In the genomic region with DNA sequence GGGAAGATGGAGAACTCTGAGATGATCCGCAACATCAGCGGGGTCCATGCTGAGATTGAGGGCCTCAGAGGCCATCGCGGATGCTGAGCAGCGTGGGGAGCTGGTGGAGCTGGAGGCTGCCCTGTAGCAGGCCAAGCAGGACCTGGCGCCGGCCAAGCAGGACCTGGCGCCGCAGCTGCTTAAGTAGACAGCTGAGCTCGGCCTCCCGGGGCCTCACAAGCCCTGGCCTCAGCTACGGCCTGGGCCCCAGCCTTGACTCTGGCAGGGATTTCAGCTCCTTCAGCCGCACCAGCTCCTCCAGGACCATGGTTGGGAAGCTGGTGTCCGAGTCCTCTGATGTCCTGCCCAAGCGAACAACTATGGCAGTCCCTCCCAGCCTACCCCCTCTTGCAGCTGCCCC, we compare ENCODE assay signal across 33 cellular contexts. TPM values are rescaled to one million over a fixed set of nuclear protein-coding genes. Genes with fewer than 3 reads are reported as not detected.
DNase-seq lines count a peak whose midpoint lies in the region; ATAC-seq, FAIRE-seq and TF ChIP-seq lines count a peak whose summit lies in the region.
"Had no signal": no experiment of that assay in that cellular context is flagged by ENCODE, and none has a peak within 500 bp of the region (broad histone marks: within the 10 kb centered on the region; RNA-seq: fewer than 3 reads in every experiment).

No MANE protein-coding gene starts in this region.

- peaks cover 0 to 2% (median 0%) of the 10 kb centered on the region in 3 experiments; a peak in 1 of 7 replicates for H3K36me3 Mint-ChIP-seq in H9 (ENCODE audit: insufficient read depth in 1 of 3, low read depth in 3 of 3)
- H3K36me3 Mint-ChIP-seq: CD4-positive, alpha-beta memory T cell; CD4-positive, CD25-positive, alpha-beta regulatory T cell; CD8-positive, alpha-beta memory T cell had no signal

- H2AK5ac ChIP-seq in H9 (ENCODE audit: insufficient read length, low read length): no peak overlapping the region
- H2AK5ac ChIP-seq in H1 (ENCODE audit: low read depth, low read length): no peak overlapping the region
- H2AK5ac ChIP-seq in neuronal stem cell (ENCODE audit: low read depth, low read length): peak overlapping the region; percentile 31

- TF ChIP-seq POLR2A in H1 (IDR thresholded peaks at IDR 0.05; ENCODE audit: control extremely low read depth in 1 of 2, low read depth in 2 of 2, low read length in 2 of 2): no peak

- H3K4me3 Mint-ChIP-seq in H9: no peak overlapping the region
- H3K4me3 Mint-ChIP-seq: CD14-positive monocyte; CD4-positive, alpha-beta memory T cell; CD4-positive, CD25-positive, alpha-beta regulatory T cell; CD8-positive, alpha-beta memory T cell had no signal

- H3K27ac ChIP-seq in H9 (ENCODE audit: insufficient read length, low read depth, low read length): no peak overlapping the region
- no peak overlapping the region for H3K27ac ChIP-seq in Panc1 (ENCODE audit: low read length)
- no peak overlapping the region for H3K27ac ChIP-seq in H1 (ENCODE audit: low read depth, low read length)
- no peak overlapping the region for H3K27ac ChIP-seq in neuronal stem cell (replicated peaks; ENCODE audit: low read length)
- H3K27ac ChIP-seq: BLaER1 had no signal

- no peak overlapping the region for H3K9ac ChIP-seq in H9 (ENCODE audit: extremely low read depth, insufficient read length, low read length)
- H3K9ac ChIP-seq in H1 (replicated peaks in 1 of 4; ENCODE audit: extremely low read depth in 1 of 4, low read depth in 3 of 4, low read length in 3 of 4): no peak overlapping the region
- no peak overlapping the region for H3K9ac ChIP-seq in neuronal stem cell (ENCODE audit: low read depth, low read length, poor library complexity)
- H3K9ac ChIP-seq: BLaER1 had no signal

- POLR2A ChIA-PET in Panc1 (lab: Charles Lee): interaction anchor here (0.6 kb wide), 1 partner anchor 214 kb away, joined by 5 read pairs; no protein-coding TSS in a partner anchor
- POLR2A ChIA-PET in H1 (lab: Charles Lee; ENCODE audit: partially characterized antibody): interaction anchor here (1.6 to 5.0 kb wide), 3 partner anchors 8 to 132 kb away, joined by 3 to 25 read pairs (median 10); partner anchors contain the start of genes MUS81 and RNASEH2C

- H3K79me1 ChIP-seq in H9 (ENCODE audit: insufficient read depth, low read depth, low read length, poor library complexity, severe bottlenecking) (no peaks in the 10 kb centered on the region), H1 (ENCODE audit: low read depth, low read length) (no peaks in the 10 kb centered on the region), neuronal stem cell (ENCODE audit: low read depth, low read length) (no peaks in the 10 kb centered on the region)

- no CpG with 5 or more reads among the region's 15 CpGs for WGBS in H9 (ENCODE audit: extremely low coverage, insufficient read length, low lambda C conversion rate)
- WGBS in H1 (ENCODE audit: extremely low coverage in 1 of 2, insufficient coverage in 1 of 2, insufficient read length in 1 of 2, insufficient replicate concordance in 2 of 2, low coverage in 1 of 2, low lambda C conversion rate in 2 of 2, missing lambda C conversion rate in 1 of 2), 2 experiments: 91% methylated on average over 15 of the region's 15 CpGs; no CpG with 5 or more reads in 1 of the 2 experiments
- no CpG with 5 or more reads among the region's 15 CpGs for WGBS in neuronal stem cell (ENCODE audit: extremely low coverage in 2 of 2, insufficient read length in 2 of 2, insufficient replicate concordance in 1 of 2), 2 donors

- peak; percentile 36; the same call in 1 of the 2 replicates for ATAC-seq in Panc1
- ATAC-seq: GM12878 had no signal

- FAIRE-seq in H1 (lab: Jason Lieb, UNC): no peak
- FAIRE-seq: A204.1, GM12878, GM12892, GM18507 had no signal

- H3K4me1 Mint-ChIP-seq in H9: no peaks in the 10 kb centered on the region
- H3K4me1 Mint-ChIP-seq: CD4-positive, alpha-beta memory T cell; CD8-positive, alpha-beta memory T cell had no signal

- intact Hi-C loops in Panc1 (cut with micrococcal nuclease; ENCODE audit: unreplicated experiment): no loop called here

- H3K27me3 ChIP-seq in H9 (ENCODE audit: insufficient read depth, low read length): no peaks in the 10 kb centered on the region
- no peaks in the 10 kb centered on the region for H3K27me3 ChIP-seq in Panc1 (ENCODE audit: control insufficient read depth, insufficient read depth, low read length)
- peaks cover 0 to 5% (median 1%) of the 10 kb centered on the region in 4 experiments; a peak in 2 of 7 replicates for H3K27me3 ChIP-seq in H1 (replicated peaks in 1 of 4; ENCODE audit: control insufficient read depth in 3 of 4, extremely low read depth in 1 of 4, insufficient read depth in 3 of 4, low read length in 3 of 4)
- peaks cover 0 to 10% (median 0%) of the 10 kb centered on the region in 3 experiments for H3K27me3 ChIP-seq in neuronal stem cell (ENCODE audit: control insufficient read depth in 3 of 3, insufficient read depth in 3 of 3, low read depth in 1 of 3, low read length in 3 of 3)
- no peaks in the 10 kb centered on the region; the same call in 1 of the 2 replicates for H3K27me3 ChIP-seq in H7 (ENCODE audit: control insufficient read depth, insufficient read depth, low read length)
- H3K27me3 ChIP-seq: BLaER1 had no signal

- H3K4ac ChIP-seq in H9 (ENCODE audit: low read depth, low read length) (no peak overlapping the region), H1 (replicated peaks; ENCODE audit: insufficient read length, low read depth, low read length) (no peak overlapping the region), neuronal stem cell (ENCODE audit: low read length) (no peak overlapping the region)

- H3K14ac ChIP-seq in H9 (ENCODE audit: insufficient read depth, low read length) (no peak overlapping the region), H1 (ENCODE audit: insufficient read length) (no peak overlapping the region), neuronal stem cell (ENCODE audit: low read length) (no peak overlapping the region)

- no peak for TF ChIP-seq EP300 in H1 (IDR thresholded peaks at IDR 0.05; ENCODE audit: borderline replicate concordance in 1 of 2, low read depth in 2 of 2, low read length in 2 of 2)

- DNase-seq in H9 (no peak), Panc1 (ENCODE audit: low read depth, low spot score) (no peak), H1 (ENCODE audit: low read depth in 1 of 2, low spot score in 2 of 2) (no peak), neuronal stem cell (ENCODE audit: low spot score) (no peak), H7 (no peak), mucosa of gallbladder (ENCODE audit: low spot score) (no peak), NCI-H1417 (lab: John Stamatoyannopoulos, UW) (no peak)
- no peak for DNase-seq in stimulated activated CD4-positive, alpha-beta T cell treated with anti-CD3 and anti-CD28 coated beads, Interleukin-4, amount 100 ng/mL, for 24 hours
- DNase-seq: 8988T; ACHN; BE2C; C1 segment of cervical spinal cord; CD4-positive, alpha-beta memory T cell; CD4-positive, CD25-positive, alpha-beta regulatory T cell; CD8-positive, alpha-beta memory T cell; COR-L47; DMS 273 treated with DMSO at 0.1 percent for 48 hours; DMS153; DMS53; DMS79; DND-41; EL; GDM1 had no signal

- no peak overlapping the region for H3K18ac ChIP-seq in H9 (ENCODE audit: insufficient read length, low read depth, low read length)
- no peak overlapping the region for H3K18ac ChIP-seq in H1 (ENCODE audit: extremely low read depth, low read length)
- H3K18ac ChIP-seq in neuronal stem cell (ENCODE audit: low read length): peak overlapping the region; percentile 11

- no peak for TF ChIP-seq CTCF in H9 (conservative IDR thresholded peaks at IDR 0.05)
- no peak for TF ChIP-seq CTCF in Panc1 (IDR thresholded peaks at IDR 0.05)
- TF ChIP-seq CTCF in H1 (IDR thresholded peaks at IDR 0.05; ENCODE audit: control extremely low read depth in 1 of 3, insufficient read depth in 1 of 3, low read depth in 1 of 3, low read length in 3 of 3): no peak

- H3K4me3 ChIP-seq in Panc1 (ENCODE audit: low read depth in 2 of 2, low read length in 2 of 2): no peak overlapping the region
- no peak overlapping the region for H3K4me3 ChIP-seq in H1 (ENCODE audit: extremely low read depth in 1 of 4, insufficient read depth in 2 of 4, low read depth in 3 of 4, low read length in 4 of 4)
- no peak overlapping the region for H3K4me3 ChIP-seq in neuronal stem cell (ENCODE audit: low read length in 2 of 2)
- no peak overlapping the region for H3K4me3 ChIP-seq in H7 (ENCODE audit: insufficient read depth, low read depth, low read length)
- H3K4me3 ChIP-seq: BLaER1, GM12878 had no signal

- no peak overlapping the region for H3K23ac ChIP-seq in H9 (ENCODE audit: insufficient read length, low read depth, low read length)
- no peak overlapping the region for H3K23ac ChIP-seq in H1 (ENCODE audit: insufficient read length)
- H3K23ac ChIP-seq in neuronal stem cell (ENCODE audit: low read depth, low read length, poor library complexity): peak overlapping the region; percentile 39

- peak overlapping the region; percentile 65 for H4K5ac ChIP-seq in H9 (ENCODE audit: insufficient read length, low read depth, low read length)
- H4K5ac ChIP-seq in H1 (ENCODE audit: insufficient read length, low read depth, low read length): no peak overlapping the region

- no peak for TF ChIP-seq RAD21 in H1 (IDR thresholded peaks at IDR 0.05 in 1 of 2, conservative IDR thresholded peaks at IDR 0.05 in 1 of 2; ENCODE audit: low read depth in 2 of 2, low read length in 2 of 2)

- in situ Hi-C loops in Panc1 (cut with HindIII; ENCODE audit: low pct_unique_long_range_greater_than_20kb, low sequenced_read_pairs): no loop called here

- no peak overlapping the region for H2AFZ ChIP-seq in H9 (ENCODE audit: low read length)
- no peak overlapping the region for H2AFZ ChIP-seq in H1 (ENCODE audit: low read length)
- peak overlapping the region; percentile 35 for H2AFZ ChIP-seq in neuronal stem cell (ENCODE audit: low read length)

- peaks cover 35% of the 10 kb centered on the region for H3K27me3 Mint-ChIP-seq in H9 (ENCODE audit: low read depth)

- H3K9me3 ChIP-seq in H9 (ENCODE audit: control insufficient read depth, low read depth, low read length): no peaks in the 10 kb centered on the region
- H3K9me3 ChIP-seq in Panc1 (ENCODE audit: control insufficient read depth, insufficient read depth, low read depth, low read length): no peaks in the 10 kb centered on the region; the same call in 1 of the 2 replicates
- no peaks in the 10 kb centered on the region for H3K9me3 ChIP-seq in H1 (ENCODE audit: insufficient read depth in 2 of 2, low read depth in 1 of 2, low read length in 1 of 2)
- H3K9me3 ChIP-seq in neuronal stem cell (replicated peaks in 1 of 2; ENCODE audit: control insufficient read depth in 2 of 2, insufficient read depth in 1 of 2, low read depth in 1 of 2, low read length in 2 of 2): peaks cover 0 to 5% of the 10 kb centered on the region in 2 donors
- H3K9me3 ChIP-seq: BE2C had no signal

- H3K27ac Mint-ChIP-seq in H9: no peak overlapping the region
- H3K27ac Mint-ChIP-seq: CD4-positive, CD25-positive, alpha-beta regulatory T cell had no signal

- H2BK15ac ChIP-seq in H9 (ENCODE audit: low read depth, low read length) (no peak overlapping the region), H1 (ENCODE audit: low read length) (no peak overlapping the region), neuronal stem cell (ENCODE audit: low read length) (no peak overlapping the region)

- H4K8ac ChIP-seq in H9 (replicated peaks; ENCODE audit: insufficient read length, low read depth, low read length) (no peak overlapping the region), H1 (ENCODE audit: extremely low read depth, insufficient read depth, low read length) (peak overlapping the region; percentile 9; the same call in 1 of the 2 replicates), neuronal stem cell (ENCODE audit: low read depth, low read length) (no peak overlapping the region)

- H3K79me2 ChIP-seq in H9 (ENCODE audit: insufficient read depth, low read length) (no peaks in the 10 kb centered on the region), H1 (ENCODE audit: control insufficient read depth in 1 of 2, insufficient read depth in 2 of 2, low read length in 2 of 2) (no peaks in the 10 kb centered on the region)

- H2BK5ac ChIP-seq in H9 (ENCODE audit: insufficient read length, low read length) (no peak overlapping the region), H1 (ENCODE audit: low read depth, low read length) (no peak overlapping the region), neuronal stem cell (ENCODE audit: low read length) (no peak overlapping the region)

- H4K20me1 ChIP-seq in H9 (ENCODE audit: control insufficient read depth, insufficient read depth, insufficient read length): no peaks in the 10 kb centered on the region
- H4K20me1 ChIP-seq in H1 (replicated peaks in 1 of 2; ENCODE audit: control insufficient read depth in 1 of 2, insufficient read depth in 2 of 2, low read length in 2 of 2): no peaks in the 10 kb centered on the region
- H4K20me1 ChIP-seq: BLaER1 had no signal

- H3K23me2 ChIP-seq in H9 (ENCODE audit: insufficient read length, low read depth, low read length, poor library complexity, severe bottlenecking) (no peaks in the 10 kb centered on the region), H1 (ENCODE audit: low read depth, low read length) (no peaks in the 10 kb centered on the region)

- H3K36me3 ChIP-seq in Panc1 (ENCODE audit: control insufficient read depth, insufficient read depth, low read length): no peaks in the 10 kb centered on the region
- H3K36me3 ChIP-seq in H1 (ENCODE audit: control insufficient read depth in 2 of 4, insufficient read depth in 4 of 4, low read length in 3 of 4): no peaks in the 10 kb centered on the region
- no peaks in the 10 kb centered on the region for H3K36me3 ChIP-seq in neuronal stem cell (replicated peaks in 1 of 2; ENCODE audit: control insufficient read depth in 2 of 2, insufficient read depth in 2 of 2, low read length in 2 of 2)
- no peaks in the 10 kb centered on the region for H3K36me3 ChIP-seq in H7 (replicated peaks; ENCODE audit: control insufficient read depth, insufficient read depth, low read length)
- H3K36me3 ChIP-seq: BE2C, BLaER1 had no signal

- H2BK20ac ChIP-seq in H9 (ENCODE audit: low read depth, low read length, poor library complexity, severe bottlenecking) (no peak overlapping the region), H1 (ENCODE audit: low read length) (no peak overlapping the region)

- H3K56ac ChIP-seq in H9 (ENCODE audit: insufficient read length, low read depth, low read length) (no peak overlapping the region), H1 (replicated peaks; ENCODE audit: insufficient read length, low read depth, low read length) (no peak overlapping the region)

- BruUV-seq in Panc1 (replicated peaks; lab: Mats Ljungman, UMichigan): no TSS peak

- CTCF ChIA-PET in Panc1 (lab: Charles Lee): no interaction called here
- CTCF ChIA-PET in H1 (lab: Charles Lee; ENCODE audit: partially characterized antibody): interaction anchor here (0.6 to 3.5 kb wide), 22 partner anchors 8 to 1152 kb away, joined by 3 to 26 read pairs (median 6); partner anchors contain the start of genes FIBP and KAT5

- no peak overlapping the region for H3T11ph ChIP-seq in H9 (ENCODE audit: low read length)

- peaks cover 6% of the 10 kb centered on the region in 2 experiments for H3K9me3 Mint-ChIP-seq in H9
- H3K9me3 Mint-ChIP-seq: CD4-positive, alpha-beta memory T cell; CD8-positive, alpha-beta memory T cell had no signal

- no peak overlapping the region for H3K4me2 ChIP-seq in H9 (ENCODE audit: insufficient read depth, insufficient read length, low read length)
- no peak overlapping the region for H3K4me2 ChIP-seq in H1 (ENCODE audit: insufficient read depth in 1 of 2, low read depth in 2 of 2, low read length in 2 of 2)
- no peak overlapping the region for H3K4me2 ChIP-seq in neuronal stem cell (ENCODE audit: insufficient read depth, low read length, poor library complexity, severe bottlenecking)
- H3K4me2 ChIP-seq: BLaER1 had no signal

- H2BK12ac ChIP-seq in H9 (ENCODE audit: insufficient read length, low read depth, low read length) (no peak overlapping the region), H1 (ENCODE audit: low read depth, low read length) (no peak overlapping the region), neuronal stem cell (ENCODE audit: low read length) (no peak overlapping the region)

- H3K4me1 ChIP-seq in H9 (ENCODE audit: insufficient read depth, low read length) (no peaks in the 10 kb centered on the region), Panc1 (ENCODE audit: control insufficient read depth, insufficient read depth, low read length) (no peaks in the 10 kb centered on the region), H1 (replicated peaks in 1 of 4; ENCODE audit: control insufficient read depth in 3 of 4, insufficient read depth in 4 of 4, low read length in 3 of 4) (no peaks in the 10 kb centered on the region), neuronal stem cell (ENCODE audit: control insufficient read depth in 2 of 2, insufficient read depth in 1 of 2, low read depth in 1 of 2, low read length in 2 of 2) (no peaks in the 10 kb centered on the region)
- H3K4me1 ChIP-seq: BE2C, BLaER1 had no signal

- H2BK120ac ChIP-seq in H9 (ENCODE audit: low read depth, low read length, poor library complexity, severe bottlenecking) (no peak overlapping the region), H1 (replicated peaks; ENCODE audit: low read depth, low read length) (no peak overlapping the region), neuronal stem cell (ENCODE audit: low read depth, low read length) (no peak overlapping the region)

- no peak overlapping the region for H4K91ac ChIP-seq in H9 (ENCODE audit: insufficient read length, low read depth, low read length)
- H4K91ac ChIP-seq in H1 (replicated peaks; ENCODE audit: insufficient read length, low read length): no peak overlapping the region
- no peak overlapping the region for H4K91ac ChIP-seq in neuronal stem cell (ENCODE audit: low read depth, low read length, poor library complexity)

RNA-seq across cellular contexts. Expression of gene RNASEH2C, which starts 7.3 kb away (rescaled TPM):
- total RNA-seq in H9 (2021): 53.8 and 57.7 TPM in 2 replicates
- total RNA-seq in Panc1 (2021; ENCODE audit: unreplicated experiment): 107 TPM
- polyA plus RNA-seq in Panc1 (2012; ENCODE audit: insufficient read length): 133 TPM
- 37.9 and 40.2 TPM in 2 replicates for total RNA-seq in H1 (2021; fragmentation: NEBNext Ultra II Directional; extraction: Animal tissue kit (Norgen Biotek cat#: 25700))
- polyA plus RNA-seq in H1 (2011; rRNA removed): 60.3 and 74.8 TPM in 2 replicates
- polyA plus RNA-seq in H1 (2011; cell fraction: cytosol; rRNA removed): 61.0 TPM
- polyA plus RNA-seq in H1 (2011; cell fraction: nucleus; rRNA removed): 53.6 TPM
- 22.2 to 39.2 TPM (median 31.6 TPM) in 4 replicates for polyA plus RNA-seq in H1 (2012, experiment 1 of 2)
- 22.1 TPM for polyA plus RNA-seq in H1 (2012, experiment 2 of 2)
- 30.3 TPM for polyA plus RNA-seq in H1 (2013, experiment 1 of 2)
- polyA plus RNA-seq in H1 (2013, experiment 2 of 2): 31.1 TPM
- polyA minus RNA-seq in H1 (2011; rRNA and poly(A)+ RNA removed): 6.7 and 10.2 TPM in 2 replicates
- polyA minus RNA-seq in H1 (2011; cell fraction: cytosol; rRNA and poly(A)+ RNA removed): 26.4 TPM
- 27.1 TPM for polyA minus RNA-seq in H1 (2011; cell fraction: nucleus; rRNA and poly(A)+ RNA removed)
- polyA plus RNA-seq in neuronal stem cell (2013, experiment 1 of 2): 26.2 TPM
- 27.9 TPM for polyA plus RNA-seq in neuronal stem cell (2013, experiment 2 of 2)
- total RNA-seq in H7 (2014; rRNA removed; shearing (Covaris generic)): 21.5 and 23.3 TPM in 2 replicates
- 99.2 TPM for total RNA-seq in mucosa of gallbladder

RNA-seq across cellular contexts. Expression of gene KAT5, which starts 15.8 kb away (rescaled TPM):
- total RNA-seq in H9 (2021): 56.7 and 57.4 TPM in 2 replicates
- total RNA-seq in Panc1 (2021; ENCODE audit: unreplicated experiment): 84.2 TPM
- 74.1 TPM for polyA plus RNA-seq in Panc1 (2012; ENCODE audit: insufficient read length)
- 36.4 and 37.4 TPM in 2 replicates for total RNA-seq in H1 (2021; fragmentation: NEBNext Ultra II Directional; extraction: Animal tissue kit (Norgen Biotek cat#: 25700))
- 26.7 and 35.0 TPM in 2 replicates for polyA plus RNA-seq in H1 (2011; rRNA removed)
- polyA plus RNA-seq in H1 (2011; cell fraction: cytosol; rRNA removed): 39.6 TPM
- polyA plus RNA-seq in H1 (2011; cell fraction: nucleus; rRNA removed): 67.1 TPM
- polyA plus RNA-seq in H1 (2012, experiment 1 of 2): 19.6 to 41.0 TPM (median 38.0 TPM) in 4 replicates
- polyA plus RNA-seq in H1 (2012, experiment 2 of 2): 26.3 TPM
- polyA plus RNA-seq in H1 (2013, experiment 1 of 2): 19.6 TPM
- polyA plus RNA-seq in H1 (2013, experiment 2 of 2): 18.0 TPM
- polyA minus RNA-seq in H1 (2011; rRNA and poly(A)+ RNA removed): 59.7 and 65.6 TPM in 2 replicates
- polyA minus RNA-seq in H1 (2011; cell fraction: cytosol; rRNA and poly(A)+ RNA removed): 28.3 TPM
- polyA minus RNA-seq in H1 (2011; cell fraction: nucleus; rRNA and poly(A)+ RNA removed): 48.7 TPM
- polyA plus RNA-seq in neuronal stem cell (2013, experiment 1 of 2): 30.4 TPM
- 28.5 TPM for polyA plus RNA-seq in neuronal stem cell (2013, experiment 2 of 2)
- total RNA-seq in H7 (2014; rRNA removed; shearing (Covaris generic)): 37.2 and 51.1 TPM in 2 replicates
- 74.7 TPM for total RNA-seq in mucosa of gallbladder

RNA-seq across cellular contexts. Expression of gene AP5B1, which starts 52.9 kb away (rescaled TPM):
- total RNA-seq in H9 (2021) (9.4 and 9.6 TPM in 2 replicates), Panc1 (2021; ENCODE audit: unreplicated experiment) (35.0 TPM), mucosa of gallbladder (22.2 TPM)
- 22.7 TPM for polyA plus RNA-seq in Panc1 (2012; ENCODE audit: insufficient read length)
- total RNA-seq in H1 (2021; fragmentation: NEBNext Ultra II Directional; extraction: Animal tissue kit (Norgen Biotek cat#: 25700)): 9.9 and 10.0 TPM in 2 replicates
- 7.6 and 10.3 TPM in 2 replicates for polyA plus RNA-seq in H1 (2011; rRNA removed)
- 6.2 TPM for polyA plus RNA-seq in H1 (2011; cell fraction: cytosol; rRNA removed)
- 12.5 TPM for polyA plus RNA-seq in H1 (2011; cell fraction: nucleus; rRNA removed)
- 5.0 to 7.0 TPM (median 6.4 TPM) in 4 replicates for polyA plus RNA-seq in H1 (2012, experiment 1 of 2)
- 6.4 TPM for polyA plus RNA-seq in H1 (2012, experiment 2 of 2)
- 4.2 TPM for polyA plus RNA-seq in H1 (2013, experiment 1 of 2)
- polyA plus RNA-seq in H1 (2013, experiment 2 of 2): 4.2 TPM
- 8.5 and 8.6 TPM in 2 replicates for polyA minus RNA-seq in H1 (2011; rRNA and poly(A)+ RNA removed)
- 9.2 TPM for polyA minus RNA-seq in H1 (2011; cell fraction: cytosol; rRNA and poly(A)+ RNA removed)
- 10.7 TPM for polyA minus RNA-seq in H1 (2011; cell fraction: nucleus; rRNA and poly(A)+ RNA removed)
- polyA plus RNA-seq in neuronal stem cell (2013, experiment 1 of 2): 4.0 TPM
- polyA plus RNA-seq in neuronal stem cell (2013, experiment 2 of 2): 4.1 TPM
- total RNA-seq in H7 (2014; rRNA removed; shearing (Covaris generic)): 6.7 and 7.8 TPM in 2 replicates

RNA-seq across cellular contexts. Expression of gene OVOL1, which starts 59.0 kb away (rescaled TPM):
- total RNA-seq in H9 (2021): 5.1 and 5.7 TPM in 2 replicates
- 0.23 TPM for total RNA-seq in Panc1 (2021; ENCODE audit: unreplicated experiment)
- not detected for polyA plus RNA-seq in Panc1 (2012; ENCODE audit: insufficient read length)
- total RNA-seq in H1 (2021; fragmentation: NEBNext Ultra II Directional; extraction: Animal tissue kit (Norgen Biotek cat#: 25700)): 3.3 and 3.4 TPM in 2 replicates
- polyA plus RNA-seq in H1 (2011; rRNA removed): 2.6 and 3.3 TPM in 2 replicates
- polyA plus RNA-seq in H1 (2011; cell fraction: cytosol; rRNA removed): 2.5 TPM
- polyA plus RNA-seq in H1 (2011; cell fraction: nucleus; rRNA removed): 3.3 TPM
- 2.3 to 2.6 TPM (median 2.5 TPM) in 4 replicates for polyA plus RNA-seq in H1 (2012, experiment 1 of 2)
- 3.8 TPM for polyA plus RNA-seq in H1 (2012, experiment 2 of 2)
- 1.8 TPM for polyA plus RNA-seq in H1 (2013, experiment 1 of 2)
- polyA plus RNA-seq in H1 (2013, experiment 2 of 2): 2.2 TPM
- polyA minus RNA-seq in H1 (2011; rRNA and poly(A)+ RNA removed): 2.9 TPM in 2 replicates
- polyA minus RNA-seq in H1 (2011; cell fraction: cytosol; rRNA and poly(A)+ RNA removed): 1.4 TPM
- 2.0 TPM for polyA minus RNA-seq in H1 (2011; cell fraction: nucleus; rRNA and poly(A)+ RNA removed)
- polyA plus RNA-seq in neuronal stem cell (2013, experiment 1 of 2): 0.03 TPM
- 0.01 TPM for polyA plus RNA-seq in neuronal stem cell (2013, experiment 2 of 2)
- 1.2 and 1.4 TPM in 2 replicates for total RNA-seq in H7 (2014; rRNA removed; shearing (Covaris generic))
- 3.5 TPM for total RNA-seq in mucosa of gallbladder
- total RNA-seq: A673; CD4-positive, alpha-beta memory T cell; CD4-positive, CD25-positive, alpha-beta regulatory T cell; CD8-positive, alpha-beta memory T cell; Daoy; G401 had no signal
- polyA plus RNA-seq: AG04450; CD14-positive monocyte; CD4-positive, alpha-beta memory T cell; CD4-positive, CD25-positive, alpha-beta regulatory T cell; CD8-positive, alpha-beta memory T cell had no signal
